8 cellular contexts compared by ENCODE assay signal in the genomic region with DNA sequence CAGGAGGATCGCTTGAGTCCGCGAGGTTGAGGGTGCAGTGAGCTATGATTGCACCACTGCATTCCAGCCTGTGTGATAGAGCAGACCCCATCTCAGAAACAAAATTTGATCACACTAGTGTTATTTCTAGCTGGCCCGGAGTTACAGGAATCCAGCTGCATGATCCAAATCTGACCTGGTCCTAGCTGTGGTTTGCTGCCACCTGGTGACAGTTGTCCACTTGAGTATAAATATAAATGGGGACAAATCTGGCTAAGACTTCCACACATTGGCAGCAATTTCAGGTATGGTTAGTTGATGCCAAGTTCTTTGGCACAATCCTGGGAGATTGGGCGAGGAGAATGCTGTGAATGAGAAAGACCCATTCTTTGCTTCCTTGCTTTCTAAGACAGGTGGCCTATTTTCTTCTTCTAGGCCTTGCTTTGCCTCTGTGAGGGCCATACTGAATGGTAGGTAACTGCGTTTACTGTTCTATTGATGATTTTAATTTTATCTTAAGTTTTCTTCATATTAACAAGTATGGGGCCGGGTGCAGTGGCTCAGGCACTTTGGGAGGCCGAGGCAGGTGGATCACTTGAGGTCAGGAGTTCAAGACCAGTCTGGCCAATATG. TPM values are rescaled to one million over a fixed set of nuclear protein-coding genes. Genes with fewer than 3 reads are reported as not detected.
DNase-seq lines count a peak whose midpoint lies in the region; ATAC-seq and TF ChIP-seq lines count a peak whose summit lies in the region.

No MANE protein-coding gene starts in this region.

- BruUV-seq in HCT116 (replicated peaks; lab: Mats Ljungman, UMichigan), result no TSS peak

- RAD21 ChIA-PET in HCT116 (lab: Charles Lee; ENCODE audit: low non-redundant PET in 1 of 2, low total read pairs in 2 of 2, uncharacterized antibody in 2 of 2, unreplicated experiment in 2 of 2), result interaction anchor here (1.0 kb wide), 3 partner anchors 38 to 114 kb away, joined by 3 to 8 read pairs (median 5); no protein-coding TSS in a partner anchor

- H4K20me1 ChIP-seq in HCT116 (ENCODE audit: insufficient read depth) (peaks cover 25% of the 10 kb centered on the region; the same call in 1 of the 2 replicates), hepatocyte (ENCODE audit: insufficient read depth, poor library complexity, severe bottlenecking) (peaks cover 100% of the 10 kb centered on the region)

- H3K36me3 ChIP-seq in HCT116 (ENCODE audit: control insufficient read depth in 1 of 2, insufficient read depth in 2 of 2, low read length in 2 of 2) (no peaks in the 10 kb centered on the region), hepatocyte (replicated peaks; ENCODE audit: insufficient read depth, low read depth) (no peaks in the 10 kb centered on the region)

- no peaks in the 10 kb centered on the region for H3K27me3 ChIP-seq in HCT116 (ENCODE audit: insufficient read depth, low read length)
- H3K27me3 ChIP-seq in hepatocyte, result no peaks in the 10 kb centered on the region

- TF ChIP-seq CTCF in C4-2B (conservative IDR thresholded peaks at IDR 0.05) (peak; percentile 87), HCT116 (IDR thresholded peaks at IDR 0.05 in 2 of 3, conservative IDR thresholded peaks at IDR 0.05 in 1 of 3; ENCODE audit: borderline replicate concordance in 1 of 3, insufficient read depth in 1 of 3, low read depth in 2 of 3, low read length in 2 of 3) (peak; percentile 62 to 81 (median 71)), hepatocyte (IDR thresholded peaks at IDR 0.05; ENCODE audit: poor library complexity) (peak; percentile 51)

- POLR2A ChIA-PET in HCT116 (lab: Charles Lee), result interaction anchor here (1.0 kb wide), 1 partner anchor 38 kb away, joined by 3 read pairs; no protein-coding TSS in a partner anchor

- H3K9me3 ChIP-seq in HCT116 (ENCODE audit: control insufficient read depth in 1 of 2, insufficient read depth in 1 of 2, low read depth in 1 of 2, low read length in 2 of 2) (no peaks in the 10 kb centered on the region), hepatocyte (ENCODE audit: low read depth) (no peaks in the 10 kb centered on the region)

- no peaks in the 10 kb centered on the region for H3K9me2 ChIP-seq in HCT116 (ENCODE audit: insufficient read depth)
- no peaks in the 10 kb centered on the region for H3K9me2 ChIP-seq in hepatocyte (replicated peaks; ENCODE audit: insufficient read depth)

- no peak overlapping the region for H3K9ac ChIP-seq in HCT116 (ENCODE audit: low read length)

- no peak overlapping the region; the same call in 1 of the 2 replicates for H3K4me2 ChIP-seq in HCT116 (ENCODE audit: low read length)
- no peak overlapping the region for H3K4me2 ChIP-seq in hepatocyte

- peak; percentile 82 for TF ChIP-seq RAD21 in HCT116 (IDR thresholded peaks at IDR 0.05; ENCODE audit: low read depth)

- WGBS in hepatocyte (ENCODE audit: low lambda C conversion rate, missing lambda C conversion rate), result 92% methylated on average over 8 of the region's 8 CpGs

- no peak overlapping the region for H2AFZ ChIP-seq in HCT116 (ENCODE audit: low read depth, low read length, poor library complexity, severe bottlenecking)
- H2AFZ ChIP-seq in hepatocyte, result no peak overlapping the region

- no peak for TF ChIP-seq POLR2A in HCT116 (IDR thresholded peaks at IDR 0.05; ENCODE audit: borderline replicate concordance, extremely low read depth, insufficient read depth, insufficient read length)

- peak; percentile 88 for ATAC-seq in HCT116
- ATAC-seq in sciatic nerve, result peak; percentile 77
- ATAC-seq in GM18907 (IDR thresholded peaks at IDR 0.05; ENCODE audit: unreplicated experiment), result no peak
- ATAC-seq in GM19351 (IDR thresholded peaks at IDR 0.05; ENCODE audit: unreplicated experiment), result no peak

- DNase-seq in HCT116 (ENCODE audit: low read depth, low spot score), result peak; percentile 43
- DNase-seq in T follicular helper cell (ENCODE audit: low read depth), result peak; percentile 51
- DNase-seq in astrocyte of the hippocampus (ENCODE audit: low read depth, low spot score), result peak; percentile 60
- DNase-seq in hepatocyte (ENCODE audit: low spot score), result peak; percentile 61
- peak; percentile 80 for DNase-seq in sciatic nerve (ENCODE audit: low spot score)

- H3K4me1 ChIP-seq in HCT116 (ENCODE audit: control insufficient read depth in 1 of 2, insufficient read depth in 2 of 2, low read length in 2 of 2), result peaks cover 1 to 23% of the 10 kb centered on the region in 2 experiments; a peak in 3 of 4 replicates
- H3K4me1 ChIP-seq in hepatocyte (ENCODE audit: insufficient read depth), result peaks cover 19% of the 10 kb centered on the region

- CTCF ChIA-PET in HCT116 (lab: Charles Lee), result interaction anchor here (0.5 to 2.1 kb wide), 10 partner anchors 12 to 228 kb away, joined by 3 to 34 read pairs (median 3); no protein-coding TSS in a partner anchor

- peaks cover 99% of the 10 kb centered on the region for H3K79me2 ChIP-seq in HCT116 (ENCODE audit: insufficient read depth, low read length)
- peaks cover 100% of the 10 kb centered on the region for H3K79me2 ChIP-seq in hepatocyte

- no peak overlapping the region for H3K4me3 ChIP-seq in HCT116 (replicated peaks in 1 of 2; ENCODE audit: low read depth in 1 of 2, low read length in 2 of 2)
- no peak overlapping the region for H3K4me3 ChIP-seq in hepatocyte

- H3K27ac ChIP-seq in C4-2B (0 out of 2 replicates have a peak overlapping the region, but pooled peaks have one; percentile 13), HCT116 (ENCODE audit: low read depth, low read length) (no peak overlapping the region), hepatocyte (no peak overlapping the region)

- intact Hi-C loops in HCT116 (cut with micrococcal nuclease) (loop anchor here (1.0 to 10.0 kb wide), 3 partner anchors 38 to 228 kb away; no protein-coding TSS in a partner anchor), sciatic nerve (cut with DNase I) (no loop called here)

TF ChIP-seq in HCT116, 20 proteins besides CTCF, POLR2A, EP300 and RAD21:
- TF ChIP-seq CBX3 (IDR thresholded peaks at IDR 0.05; ENCODE audit: low read depth) (no peak), FOSL1 (IDR thresholded peaks at IDR 0.05; ENCODE audit: low read depth) (no peak), ZNF274 (IDR thresholded peaks at IDR 0.05; ENCODE audit: low read depth, low read length) (no peak), CEBPB (IDR thresholded peaks at IDR 0.05; ENCODE audit: low read depth) (no peak)
- TF ChIP-seq, protein P1, sequence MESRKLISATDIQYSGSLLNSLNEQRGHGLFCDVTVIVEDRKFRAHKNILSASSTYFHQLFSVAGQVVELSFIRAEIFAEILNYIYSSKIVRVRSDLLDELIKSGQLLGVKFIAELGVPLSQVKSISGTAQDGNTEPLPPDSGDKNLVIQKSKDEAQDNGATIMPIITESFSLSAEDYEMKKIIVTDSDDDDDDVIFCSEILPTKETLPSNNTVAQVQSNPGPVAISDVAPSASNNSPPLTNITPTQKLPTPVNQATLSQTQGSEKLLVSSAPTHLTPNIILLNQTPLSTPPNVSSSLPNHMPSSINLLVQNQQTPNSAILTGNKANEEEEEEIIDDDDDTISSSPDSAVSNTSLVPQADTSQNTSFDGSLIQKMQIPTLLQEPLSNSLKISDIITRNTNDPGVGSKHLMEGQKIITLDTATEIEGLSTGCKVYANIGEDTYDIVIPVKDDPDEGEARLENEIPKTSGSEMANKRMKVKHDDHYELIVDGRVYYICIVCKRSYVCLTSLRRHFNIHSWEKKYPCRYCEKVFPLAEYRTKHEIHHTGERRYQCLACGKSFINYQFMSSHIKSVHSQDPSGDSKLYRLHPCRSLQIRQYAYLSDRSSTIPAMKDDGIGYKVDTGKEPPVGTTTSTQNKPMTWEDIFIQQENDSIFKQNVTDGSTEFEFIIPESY (IDR thresholded peaks at IDR 0.05; ENCODE audit: extremely low read depth, insufficient replicate concordance, low read length), result no peak
- TF ChIP-seq, protein P2, sequence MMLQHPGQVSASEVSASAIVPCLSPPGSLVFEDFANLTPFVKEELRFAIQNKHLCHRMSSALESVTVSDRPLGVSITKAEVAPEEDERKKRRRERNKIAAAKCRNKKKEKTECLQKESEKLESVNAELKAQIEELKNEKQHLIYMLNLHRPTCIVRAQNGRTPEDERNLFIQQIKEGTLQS (IDR thresholded peaks at IDR 0.05), result no peak
TF ChIP-seq in HCT116: peak in this region for 0.

RNA-seq across cellular contexts. Expression of a gene that starts 35.4 kb away (rescaled TPM):
- total RNA-seq in HCT116 (2021; ENCODE audit: unreplicated experiment) (47.0 TPM), hepatocyte (41.2 and 41.4 TPM in 2 replicates), sciatic nerve (39.9 TPM)
- 32.0 and 35.8 TPM in 2 replicates for polyA plus RNA-seq in HCT116 (2012)
- 36.3 and 39.8 TPM in 2 replicates for polyA plus RNA-seq in hepatocyte

RNA-seq across cellular contexts. Expression of a gene that starts 57.0 kb away (rescaled TPM):
- 66.3 TPM for total RNA-seq in HCT116 (2021; ENCODE audit: unreplicated experiment)
- 138 and 146 TPM in 2 replicates for polyA plus RNA-seq in HCT116 (2012)
- total RNA-seq in hepatocyte, result 3.5 TPM in 1 of 2 replicates, not detected in the other
- 1.5 and 1.6 TPM in 2 replicates for polyA plus RNA-seq in hepatocyte
- not detected for total RNA-seq in sciatic nerve

Comparison
In these comparisons a context has a peak if more than half of its experiments do, and no peak if none do; other contexts are left out.
1. ATAC-seq: peak in HCT116 (single experiment) and sciatic nerve (single experiment); none in GM18907 (single experiment) and GM19351 (single experiment).
2. RNA of a gene that starts 57.0 kb away (total RNA-seq): 66.3 TPM in HCT116 (single experiment); not detected in sciatic nerve (single experiment) and 3.5 TPM in hepatocyte; every median in the first group is over 10 times any median in the second.
3. Peak in every context shown above with its lines, with median percentiles within 50 percentile points of each other: CTCF ChIP-seq and DNase-seq.